In genomic region chr2:217227794-217228193, GRCh38 we compare ENCODE assay signal across 28 cellular contexts.
"Had no signal": no experiment of that assay in that cellular context is flagged by ENCODE, and none has a peak within 500 bp of the region (broad histone marks: within the 10 kb centered on the region; RNA-seq: fewer than 3 reads in every experiment).

No MANE protein-coding gene starts in this region.

- H3K27ac ChIP-seq: colonic mucosa, coronary artery, dorsolateral prefrontal cortex, epithelial cell of prostate, esophagus muscularis mucosa, esophagus squamous epithelium, foreskin keratinocyte, gastrocnemius medialis, gastroesophageal sphincter, heart left ventricle, heart right ventricle had no signal

- H3K4me3 ChIP-seq: colonic mucosa, coronary artery, dorsolateral prefrontal cortex, esophagus muscularis mucosa, esophagus squamous epithelium, gastrocnemius medialis, gastroesophageal sphincter, heart left ventricle, heart right ventricle had no signal

- H3K36me3 ChIP-seq: colonic mucosa, esophagus muscularis mucosa, esophagus squamous epithelium, gastrocnemius medialis, gastroesophageal sphincter, heart left ventricle, heart right ventricle had no signal

- H3K27me3 ChIP-seq: colonic mucosa, dorsolateral prefrontal cortex, esophagus muscularis mucosa, esophagus squamous epithelium, foreskin keratinocyte, gastrocnemius medialis, gastroesophageal sphincter had no signal

- ATAC-seq: effector memory CD8-positive, alpha-beta T cell; esophagus mucosa; foreskin keratinocyte; gastrocnemius medialis; gastroesophageal sphincter; heart left ventricle; heart right ventricle had no signal

- FAIRE-seq: colon, endometrium, endothelial cell of umbilical vein, frontal cortex had no signal

- H3K4me1 ChIP-seq: colonic mucosa had no signal

- DNase-seq: colonic mucosa; cortex of kidney; dermis blood vessel endothelial cell; dorsolateral prefrontal cortex; effector CD4-positive, alpha-beta T cell; effector CD8-positive, alpha-beta T cell; effector memory CD4-positive, alpha-beta T cell; effector memory CD8-positive, alpha-beta T cell; endodermal cell; erythroblast; esophagus squamous epithelium; foreskin fibroblast; foreskin keratinocyte; foreskin melanocyte; gastrocnemius medialis; glutamatergic neuron; head of caudate nucleus; heart left ventricle; heart right ventricle had no signal

- H3K9me3 ChIP-seq: colonic mucosa, esophagus muscularis mucosa, esophagus squamous epithelium, gastrocnemius medialis, gastroesophageal sphincter, heart left ventricle, heart right ventricle had no signal
